33 cellular contexts compared by ENCODE assay signal in the genomic region with DNA sequence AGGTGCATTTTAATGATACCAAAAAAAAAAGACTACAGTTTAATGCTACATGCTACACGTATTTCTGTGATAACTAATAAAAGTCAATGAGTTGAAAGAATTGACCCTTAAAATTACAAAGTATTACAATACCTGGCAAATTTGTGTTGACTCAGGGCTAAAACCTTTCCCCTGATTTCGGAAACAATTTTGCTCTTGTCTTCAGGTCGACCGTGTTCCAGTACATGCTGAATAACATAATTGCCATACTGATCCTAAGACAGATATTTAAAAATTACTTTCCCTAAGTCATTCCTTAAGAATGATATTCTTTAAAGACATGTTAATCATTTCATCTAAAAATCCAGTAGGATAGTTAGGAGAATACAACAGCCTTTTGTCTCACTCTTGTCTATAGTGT. TPM values are rescaled to one million over a fixed set of nuclear protein-coding genes. Genes with fewer than 3 reads are reported as not detected.
DNase-seq lines count a peak whose midpoint lies in the region; ATAC-seq lines count a peak whose summit lies in the region.
"Had no signal": no experiment of that assay in that cellular context is flagged by ENCODE, and none has a peak within 500 bp of the region (broad histone marks: within the 10 kb centered on the region; RNA-seq: fewer than 3 reads in every experiment).

No MANE protein-coding gene starts in this region.

- no peak overlapping the region for H3K14ac ChIP-seq in trophoblast cell (ENCODE audit: low read length)

- H3K27me3 Mint-ChIP-seq in activated T-cell treated with anti-CD3 and anti-CD28 coated beads, Interleukin-2, amount 50 U/mL, for 72 hours (ENCODE audit: low read depth): no peaks in the 10 kb centered on the region
- H3K27me3 Mint-ChIP-seq in T-helper 17 cell: no peaks in the 10 kb centered on the region
- H3K27me3 Mint-ChIP-seq: B cell; CD4-positive, alpha-beta memory T cell; CD4-positive, alpha-beta T cell; CD4-positive, CD25-positive, alpha-beta regulatory T cell; CD8-positive, alpha-beta memory T cell had no signal

- H3K79me2 ChIP-seq in trophoblast cell (ENCODE audit: control insufficient read depth, insufficient read depth, low read length, poor library complexity): no peaks in the 10 kb centered on the region

- no peak overlapping the region for H3K4me2 ChIP-seq in trophoblast cell (ENCODE audit: low read length)
- H3K4me2 ChIP-seq: A549; BLaER1; BLaER1 treated with 17β-estradiol and CSF1 and Interleukin-3, amounts not matched to agents 10 nM and 100 nM had no signal

- no peaks in the 10 kb centered on the region for H3K4me1 ChIP-seq in trophoblast cell (ENCODE audit: control insufficient read depth in 1 of 2, insufficient read depth in 2 of 2, low read length in 2 of 2)
- H3K4me1 ChIP-seq: A549; BE2C; BLaER1; BLaER1 treated with 17β-estradiol and CSF1 and Interleukin-3, amounts not matched to agents 10 nM and 100 nM; Caco-2 had no signal

- no peaks in the 10 kb centered on the region for H3K9me3 Mint-ChIP-seq in activated T-cell treated with anti-CD3 and anti-CD28 coated beads, Interleukin-2, amount 50 U/mL, for 72 hours
- H3K9me3 Mint-ChIP-seq: CD14-positive monocyte; CD4-positive, alpha-beta memory T cell; CD4-positive, alpha-beta T cell; CD4-positive, CD25-positive, alpha-beta regulatory T cell; CD8-positive, alpha-beta memory T cell; CD8-positive, alpha-beta T cell had no signal

- H2AK5ac ChIP-seq in trophoblast cell (ENCODE audit: low read length): no peak overlapping the region

- H3K27ac ChIP-seq in trophoblast cell (ENCODE audit: low read depth, low read length): no peak overlapping the region
- H3K27ac ChIP-seq: 22Rv1; A549; BLaER1; BLaER1 treated with 17β-estradiol and CSF1 and Interleukin-3, amounts not matched to agents 10 nM and 100 nM; C4-2B had no signal

- ATAC-seq in activated T-cell treated with anti-CD3 and anti-CD28 coated beads, Interleukin-2, amount 50 U/mL, for 72 hours (replicated peaks in 1 of 2): no peak
- no peak for ATAC-seq in T-helper 17 cell
- no peak for ATAC-seq in GM18870 (IDR thresholded peaks at IDR 0.05; ENCODE audit: unreplicated experiment)
- no peak for ATAC-seq in GM18868 (IDR thresholded peaks at IDR 0.05; ENCODE audit: unreplicated experiment)
- ATAC-seq: CD8-positive, alpha-beta T cell had no signal

- H3K4ac ChIP-seq in trophoblast cell (ENCODE audit: low read depth, low read length): no peak overlapping the region

- no peak overlapping the region for H2BK5ac ChIP-seq in trophoblast cell (ENCODE audit: low read depth, low read length, poor library complexity)

- no peak overlapping the region for H2BK12ac ChIP-seq in trophoblast cell (ENCODE audit: low read length)

- no peaks in the 10 kb centered on the region for H3K27me3 ChIP-seq in trophoblast cell (ENCODE audit: insufficient read depth, low read length)
- H3K27me3 ChIP-seq: BE2C; BLaER1; BLaER1 treated with 17β-estradiol and CSF1 and Interleukin-3, amounts not matched to agents 10 nM and 100 nM had no signal

- H3K4me3 ChIP-seq in trophoblast cell (ENCODE audit: low read depth, low read length): no peak overlapping the region
- H3K4me3 ChIP-seq: A549; BLaER1; BLaER1 treated with 17β-estradiol and CSF1 and Interleukin-3, amounts not matched to agents 10 nM and 100 nM had no signal

- no peak overlapping the region for H3K23ac ChIP-seq in trophoblast cell (ENCODE audit: low read length)

- H2BK120ac ChIP-seq in trophoblast cell (ENCODE audit: insufficient read depth, low read length, poor library complexity): no peak overlapping the region

- no peak for DNase-seq in activated T-cell treated with anti-CD3 and anti-CD28 coated beads, Interleukin-2, amount 50 U/mL, for 72 hours
- DNase-seq in activated T-cell treated with anti-CD3 and anti-CD28 coated beads, Interleukin-2, amount 50 U/mL, for 48 hours: no peak
- DNase-seq in T-helper 17 cell (no peak), trophoblast cell (peak; percentile 51 to 90)
- DNase-seq: 8988T; ACHN; AML-193; BE2C; C1 segment of cervical spinal cord; Caco-2; Calu3; CD4-positive, alpha-beta memory T cell; CD4-positive, alpha-beta T cell; CD4-positive, CD25-positive, alpha-beta regulatory T cell; CD8-positive, alpha-beta memory T cell; CD8-positive, alpha-beta T cell; COR-L47; DMS 273 treated with DMSO at 0.1 percent for 48 hours; DMS153; DMS53; DMS79; DMS79 treated with DMSO at 0.1 percent for 48 hours; DND-41; EL had no signal

- no CpG with 5 or more reads among the region's 4 CpGs for WGBS in trophoblast cell (ENCODE audit: extremely low coverage, insufficient coverage, insufficient read length)

- H3K18ac ChIP-seq in trophoblast cell (ENCODE audit: low read length): no peak overlapping the region

- H3K36me3 ChIP-seq in trophoblast cell (ENCODE audit: control insufficient read depth in 1 of 2, insufficient read depth in 2 of 2, low read length in 2 of 2): peaks cover 15 to 22% of the 10 kb centered on the region in 2 experiments

- no peak overlapping the region for H4K91ac ChIP-seq in trophoblast cell (ENCODE audit: low read depth, low read length)

- no peak overlapping the region for H3K4me3 Mint-ChIP-seq in activated T-cell treated with anti-CD3 and anti-CD28 coated beads, Interleukin-2, amount 50 U/mL, for 72 hours
- H3K4me3 Mint-ChIP-seq in T-helper 17 cell: no peak overlapping the region
- H3K4me3 Mint-ChIP-seq: B cell; CD14-positive monocyte; CD4-positive, alpha-beta memory T cell; CD4-positive, alpha-beta T cell; CD4-positive, CD25-positive, alpha-beta regulatory T cell; CD8-positive, alpha-beta memory T cell; CD8-positive, alpha-beta T cell had no signal

- H3K79me1 ChIP-seq in trophoblast cell (ENCODE audit: low read length): no peaks in the 10 kb centered on the region

- H3K4me1 Mint-ChIP-seq in activated T-cell treated with anti-CD3 and anti-CD28 coated beads, Interleukin-2, amount 50 U/mL, for 72 hours (ENCODE audit: low read depth): no peaks in the 10 kb centered on the region
- peaks cover 3% of the 10 kb centered on the region for H3K4me1 Mint-ChIP-seq in T-helper 17 cell
- H3K4me1 Mint-ChIP-seq: B cell, CD14-positive monocyte had no signal

- H4K8ac ChIP-seq in trophoblast cell (ENCODE audit: low read depth, low read length): no peak overlapping the region

- peak overlapping the region; percentile 88 for H3K27ac Mint-ChIP-seq in activated T-cell treated with anti-CD3 and anti-CD28 coated beads, Interleukin-2, amount 50 U/mL, for 72 hours
- peak overlapping the region; percentile 80 for H3K27ac Mint-ChIP-seq in T-helper 17 cell
- H3K27ac Mint-ChIP-seq: B cell, CD14-positive monocyte had no signal

- H3K9me3 ChIP-seq in T-helper 17 cell (ENCODE audit: control insufficient read depth, low read length, poor library complexity, severe bottlenecking) (no peaks in the 10 kb centered on the region), trophoblast cell (ENCODE audit: insufficient read depth, low read depth, low read length) (no peaks in the 10 kb centered on the region)
- H3K9me3 ChIP-seq: A549; BE2C; BLaER1; BLaER1 treated with 17β-estradiol and CSF1 and Interleukin-3, amounts not matched to agents 10 nM and 100 nM; Caco-2 had no signal

- H3K9ac ChIP-seq in trophoblast cell (ENCODE audit: low read length): no peak overlapping the region
- H3K9ac ChIP-seq: BLaER1; BLaER1 treated with 17β-estradiol and CSF1 and Interleukin-3, amounts not matched to agents 10 nM and 100 nM had no signal

- H2AFZ ChIP-seq in trophoblast cell (ENCODE audit: insufficient read depth, low read length, poor library complexity): no peak overlapping the region

- no peak overlapping the region for H4K12ac ChIP-seq in trophoblast cell (ENCODE audit: low read depth, low read length)

- H3K36me3 Mint-ChIP-seq in activated T-cell treated with anti-CD3 and anti-CD28 coated beads, Interleukin-2, amount 50 U/mL, for 72 hours (ENCODE audit: insufficient read depth in 2 of 2): peaks cover 3 to 38% of the 10 kb centered on the region in 2 donors
- peaks cover 3% of the 10 kb centered on the region for H3K36me3 Mint-ChIP-seq in T-helper 17 cell (ENCODE audit: low read depth)

RNA-seq across cellular contexts. Expression of a gene that starts 29.8 kb away (rescaled TPM):
- total RNA-seq in activated T-cell treated with anti-CD3 and anti-CD28 coated beads, Interleukin-2, amount 50 U/mL, for 72 hours: under 1 TPM; 0.16 to 0.38 TPM
- total RNA-seq in T-helper 17 cell: not detected
- 402 and 444 TPM in 2 replicates for polyA plus RNA-seq in trophoblast cell (2013)
- total RNA-seq: B cell; CD4-positive, alpha-beta T cell; CD4-positive, CD25-positive, alpha-beta regulatory T cell; CD8-positive, alpha-beta T cell had no signal
- polyA plus RNA-seq: CD14-positive monocyte; CD4-positive, alpha-beta memory T cell; CD4-positive, CD25-positive, alpha-beta regulatory T cell; CD8-positive, alpha-beta memory T cell had no signal

Comparison
In these comparisons a context has a peak if more than half of its experiments do, and no peak if none do; other contexts are left out.
1. DNase-seq: peak in trophoblast cell (2 of 2); none in activated T-cell treated with anti-CD3 and anti-CD28 coated beads, Interleukin-2, amount 50 U/mL, for 72 hours (0 of 2), activated T-cell treated with anti-CD3 and anti-CD28 coated beads, Interleukin-2, amount 50 U/mL, for 48 hours (0 of 2) and T-helper 17 cell (0 of 3).